9 cellular contexts compared by ENCODE assay signal in genomic region chr15:55168350-55168974, GRCh38. TPM values are rescaled to one million over a fixed set of nuclear protein-coding genes. Genes with fewer than 3 reads are reported as not detected.
A peak's percentile ranks its signal among the peaks of the same experiment; 100 is the strongest.
DNase-seq lines count a peak whose midpoint lies in the region; ATAC-seq and TF ChIP-seq lines count a peak whose summit lies in the region.
"Had no signal": no experiment of that assay in that cellular context is flagged by ENCODE, and none has a peak within 500 bp of the region (broad histone marks: within the 10 kb centered on the region; RNA-seq: fewer than 3 reads in every experiment).

No MANE protein-coding gene starts in this region.

- no peaks in the 10 kb centered on the region for H3K9me3 Mint-ChIP-seq in endodermal cell

- H3K4me1 ChIP-seq in endodermal cell (ENCODE audit: control insufficient read depth, insufficient read depth, low read length) = no peaks in the 10 kb centered on the region

- ATAC-seq in GM19438 (IDR thresholded peaks at IDR 0.05; ENCODE audit: low read depth, unreplicated experiment) = peak; percentile 89
- ATAC-seq in HG03469 (IDR thresholded peaks at IDR 0.05; ENCODE audit: unreplicated experiment) = peak; percentile 71
- peak; percentile 66 for ATAC-seq in stimulated activated naive CD8-positive, alpha-beta T cell treated with anti-CD3 and anti-CD28 coated beads, Interleukin-15, Interleukin-2, amounts not matched to agents 100 U/mL and 50 U/mL, for 24 hours

- H3K27me3 Mint-ChIP-seq in endodermal cell (ENCODE audit: insufficient read depth) = no peaks in the 10 kb centered on the region
- H3K27me3 Mint-ChIP-seq: activated naive CD8-positive, alpha-beta T cell had no signal

- H3K4me3 ChIP-seq in endodermal cell (ENCODE audit: low read length) = no peak overlapping the region

- H3K36me3 ChIP-seq in endodermal cell (ENCODE audit: control insufficient read depth, insufficient read depth, low read length) = no peaks in the 10 kb centered on the region

- no peak overlapping the region for H3K4me3 Mint-ChIP-seq in endodermal cell
- H3K4me3 Mint-ChIP-seq: activated naive CD8-positive, alpha-beta T cell had no signal

- H3K27ac Mint-ChIP-seq in endodermal cell = no peak overlapping the region
- H3K27ac Mint-ChIP-seq: activated naive CD8-positive, alpha-beta T cell had no signal

- no peaks in the 10 kb centered on the region for H3K36me3 Mint-ChIP-seq in endodermal cell (ENCODE audit: low read depth)
- H3K36me3 Mint-ChIP-seq: activated naive CD8-positive, alpha-beta T cell had no signal

- no peaks in the 10 kb centered on the region for H3K9me3 ChIP-seq in endodermal cell (ENCODE audit: control insufficient read depth, low read length)

- H3K9ac ChIP-seq in endodermal cell (ENCODE audit: extremely low read depth, low read length, poor library complexity, severe bottlenecking) = no peak overlapping the region

- 80% methylated on average over 11 of the region's 11 CpGs for WGBS in endodermal cell (ENCODE audit: insufficient coverage in 1 of 2, insufficient read length in 1 of 2), 2 experiments

- H3K4me1 Mint-ChIP-seq in endodermal cell = no peaks in the 10 kb centered on the region

- no peak overlapping the region for H3K27ac ChIP-seq in endodermal cell (ENCODE audit: low read depth, low read length)

- DNase-seq in COR-L47 (lab: John Stamatoyannopoulos, UW) = peak; percentile 68
- DNase-seq in NCI-H774 (lab: John Stamatoyannopoulos, UW) = peak; percentile 49
- DNase-seq in activated CD4-positive, alpha-beta T cell treated with anti-CD3 and anti-CD28 coated beads, Interleukin-2, amount 50 U/mL, for 4 hours = peak; percentile 26 to 32
- DNase-seq in endodermal cell = peak; percentile 93
- DNase-seq in myocyte (ENCODE audit: low read depth) = peak; percentile 56
- peak; percentile 72 for DNase-seq in stimulated activated naive CD8-positive, alpha-beta T cell treated with anti-CD3 and anti-CD28 coated beads, Interleukin-15, Interleukin-2, amounts not matched to agents 100 U/mL and 50 U/mL, for 24 hours

- peak; percentile 91 for TF ChIP-seq CTCF in endodermal cell (conservative IDR thresholded peaks at IDR 0.05)

- H3K27me3 ChIP-seq in endodermal cell (ENCODE audit: control insufficient read depth, insufficient read depth, low read length, poor library complexity, severe bottlenecking) = no peaks in the 10 kb centered on the region

RNA-seq across cellular contexts. Expression of gene RSL24D1, which starts 28.3 kb away (rescaled TPM):
- 10 to 100 TPM; 75.9 to 79.8 TPM for total RNA-seq in endodermal cell
- polyA plus RNA-seq in endodermal cell (2013, experiment 1 of 2) = 116 TPM
- 108 TPM for polyA plus RNA-seq in endodermal cell (2013, experiment 2 of 2)
- 68.9 and 71.8 TPM in 2 replicates for total RNA-seq in myocyte
- 38.8 TPM for polyA plus RNA-seq in myocyte (2012)

Comparison
In these comparisons a context has a peak if more than half of its experiments do, and no peak if none do; other contexts are left out.
1. DNase-seq: peak in every context shown above with its lines; median percentile 93 in endodermal cell; 72 in stimulated activated naive CD8-positive, alpha-beta T cell treated with anti-CD3 and anti-CD28 coated beads, Interleukin-15, Interleukin-2, amounts not matched to agents 100 U/mL and 50 U/mL, for 24 hours; 68 in COR-L47; 56 in myocyte; 49 in NCI-H774; 29 in activated CD4-positive, alpha-beta T cell treated with anti-CD3 and anti-CD28 coated beads, Interleukin-2, amount 50 U/mL, for 4 hours.